ENCODE assay signal across 8 cellular contexts in the genomic region with DNA sequence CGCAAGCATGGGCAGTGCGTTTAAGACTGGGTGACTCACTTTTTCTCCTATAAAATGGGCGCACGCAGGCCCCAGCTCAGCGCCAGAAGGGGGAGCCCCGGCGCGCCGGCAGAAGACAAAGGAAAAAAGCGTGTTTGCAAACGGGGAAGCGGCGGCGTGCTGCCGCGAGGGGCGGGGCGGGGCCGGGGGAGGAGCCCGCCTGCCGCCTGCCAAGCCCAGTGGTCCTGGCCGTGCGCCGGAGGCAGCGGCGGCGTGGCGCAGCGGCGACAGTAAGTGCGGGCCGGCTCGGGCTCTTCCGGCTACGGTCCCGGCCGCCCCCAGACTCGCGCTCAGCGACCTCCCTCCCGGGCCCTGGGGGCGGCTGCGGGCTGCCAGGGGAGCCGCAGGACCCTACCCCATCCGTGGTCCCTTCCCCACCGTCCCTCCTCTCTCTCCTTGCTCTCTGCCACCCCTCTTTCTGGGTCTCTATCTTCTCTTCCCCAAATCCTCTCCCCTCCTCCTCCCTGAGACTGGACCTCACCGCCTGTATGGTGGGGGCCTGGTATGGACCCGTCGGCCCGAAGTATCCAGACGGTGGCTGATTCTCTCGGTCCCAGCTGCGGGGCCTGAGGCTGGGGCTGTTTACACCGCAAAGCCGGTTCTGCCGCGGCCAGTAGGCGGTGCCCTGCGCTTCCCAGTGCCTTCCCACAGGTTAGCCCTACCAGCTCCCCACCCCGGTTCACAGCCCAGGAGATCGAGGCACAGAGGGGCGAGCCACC. TPM values are rescaled to one million over a fixed set of nuclear protein-coding genes. Genes with fewer than 3 reads are reported as not detected.
DNase-seq lines count a peak whose midpoint lies in the region; ATAC-seq and TF ChIP-seq lines count a peak whose summit lies in the region.

A gene (plus strand): TSS at position 218 of the 758 bp plus-strand sequence. CDS start 51 bp downstream, at position 269.

- no peak within 1 kb of the TSS for H2BK120ac ChIP-seq in mesendoderm (ENCODE audit: low read depth, low read length)

- peaks cover 25 to 30% of the 10 kb centered on the region in 2 donors for H3K4me1 Mint-ChIP-seq in effector memory CD8-positive, alpha-beta T cell (ENCODE audit: low read depth in 2 of 2)

- H2AK5ac ChIP-seq in mesendoderm (ENCODE audit: low read length): no peak within 1 kb of the TSS

- H3K27ac ChIP-seq in mesendoderm (ENCODE audit: low read depth, low read length): peak within 1 kb of the TSS; percentile 35

- CTCF ChIA-PET in BJ (lab: Yijun Ruan, JAX): interaction anchor here (0.6 to 8.4 kb wide), 33 partner anchors 9 to 577 kb away, joined by 3 to 106 read pairs (median 5); no protein-coding TSS in a partner anchor

- DNase-seq in BJ (ENCODE audit: low read depth) (peak; percentile 20), NCI-H82 treated with DMSO at 0.1 percent for 48 hours (lab: John Stamatoyannopoulos, UW; ENCODE audit: unreplicated experiment) (peak; percentile 48), mesendoderm (peak; percentile 90)
- DNase-seq in activated CD8-positive, alpha-beta memory T cell treated with anti-CD3 and anti-CD28 coated beads for 24 hours: peak; percentile 89
- DNase-seq in effector memory CD8-positive, alpha-beta T cell: peak; percentile 74 to 80 (median 79)
- DNase-seq in stimulated activated CD8-positive, alpha-beta memory T cell treated with anti-CD3 and anti-CD28 coated beads, Interleukin-12 subunit alpha, Interleukin-12 subunit beta, amount 100 ng/mL, for 4 hours (ENCODE audit: low read depth): peak; percentile 73

- no peaks in the 10 kb centered on the region for H3K79me1 ChIP-seq in mesendoderm (ENCODE audit: low read length)

- POLR2A ChIA-PET in BJ (lab: Charles Lee): interaction anchor here (0.6 kb wide), 2 partner anchors 34 to 52 kb away, joined by 3 to 9 read pairs; no protein-coding TSS in a partner anchor

- peak within 1 kb of the TSS; percentile 82 for H3K4ac ChIP-seq in mesendoderm (ENCODE audit: low read depth, low read length)

- peak within 1 kb of the TSS; percentile 97 for H3K56ac ChIP-seq in mesendoderm (ENCODE audit: low read length)

- H4K5ac ChIP-seq in mesendoderm (ENCODE audit: low read length): no peak within 1 kb of the TSS

- no peaks in the 10 kb centered on the region for H3K27me3 Mint-ChIP-seq in effector memory CD8-positive, alpha-beta T cell

- H3K4me2 ChIP-seq in mesendoderm (ENCODE audit: low read length): peak within 1 kb of the TSS; percentile 86

- peak within 1 kb of the TSS; percentile 64 for H2BK5ac ChIP-seq in mesendoderm (ENCODE audit: low read length)

- peak; percentile 89 for TF ChIP-seq CTCF in BJ (IDR thresholded peaks at IDR 0.05; ENCODE audit: insufficient read depth, low read depth, low read length)

- peak within 1 kb of the TSS; percentile 96 to 99 for H3K4me3 Mint-ChIP-seq in effector memory CD8-positive, alpha-beta T cell

- H3K36me3 ChIP-seq in BJ (ENCODE audit: control insufficient read depth, insufficient read depth, low read length): no peaks in the 10 kb centered on the region
- H3K36me3 ChIP-seq in mesendoderm (ENCODE audit: control insufficient read depth, insufficient read depth, low read length): peaks cover 1% of the 10 kb centered on the region

- H3K36me3 Mint-ChIP-seq in effector memory CD8-positive, alpha-beta T cell (ENCODE audit: insufficient read depth): peaks cover 12% of the 10 kb centered on the region

- peak within 1 kb of the TSS; percentile 85 for H3K23ac ChIP-seq in mesendoderm (ENCODE audit: low read length)

- H3K27me3 ChIP-seq in BJ (ENCODE audit: control insufficient read depth, insufficient read depth, low read length) (no peaks in the 10 kb centered on the region), mesendoderm (ENCODE audit: insufficient read depth, low read length, poor library complexity) (no peaks in the 10 kb centered on the region)

- WGBS in mesendoderm (ENCODE audit: extremely low coverage, insufficient coverage, low lambda C conversion rate): no CpG with 5 or more reads among the region's 62 CpGs

- ATAC-seq in GM19043 (IDR thresholded peaks at IDR 0.05; ENCODE audit: low read depth, unreplicated experiment) (peak; percentile 51), HG03442 (IDR thresholded peaks at IDR 0.05; ENCODE audit: unreplicated experiment) (peak; percentile 64)
- ATAC-seq in effector memory CD8-positive, alpha-beta T cell (replicated peaks): peak; percentile 88

- H2BK15ac ChIP-seq in mesendoderm (replicated peaks; ENCODE audit: low read depth): no peak within 1 kb of the TSS

- H3K4me1 ChIP-seq in mesendoderm (ENCODE audit: control insufficient read depth, low read depth, low read length): peaks cover 2% of the 10 kb centered on the region

- peak within 1 kb of the TSS; percentile 96 for H3K9ac ChIP-seq in mesendoderm (ENCODE audit: low read length)

- H3K4me3 ChIP-seq in BJ (ENCODE audit: low read depth, low read length) (peak within 1 kb of the TSS; percentile 81), mesendoderm (ENCODE audit: low read length) (peak within 1 kb of the TSS; percentile 92)

- peak within 1 kb of the TSS; percentile 86 to 93 for H3K27ac Mint-ChIP-seq in effector memory CD8-positive, alpha-beta T cell

- H3K9me3 Mint-ChIP-seq in effector memory CD8-positive, alpha-beta T cell: no peaks in the 10 kb centered on the region

- no peak within 1 kb of the TSS for H4K8ac ChIP-seq in mesendoderm (ENCODE audit: low read depth, low read length)

- H3K18ac ChIP-seq in mesendoderm (ENCODE audit: low read length): peak within 1 kb of the TSS; percentile 34

- no peaks in the 10 kb centered on the region for H3K79me2 ChIP-seq in mesendoderm (ENCODE audit: control insufficient read depth, insufficient read depth, low read length)

RNA-seq across cellular contexts. Expression of the gene that starts here (rescaled TPM):
- polyA plus RNA-seq in BJ (2011; rRNA removed): 4.2 and 7.2 TPM in 2 replicates
- polyA minus RNA-seq in BJ (2011; rRNA and poly(A)+ RNA removed): 5.0 and 5.5 TPM in 2 replicates
- polyA plus RNA-seq in mesendoderm (2013, experiment 1 of 2): 9.4 TPM
- 8.8 TPM for polyA plus RNA-seq in mesendoderm (2013, experiment 2 of 2)

Comparison
In these comparisons a context has a peak if more than half of its experiments do, and no peak if none do; other contexts are left out.
1. Peak in every context shown above with its lines: DNase-seq, ATAC-seq, H3K4me3 ChIP-seq and H3K27ac ChIP-seq.
2. DNase-seq: peak in every context shown above with its lines; median percentile 90 in mesendoderm; 89 in activated CD8-positive, alpha-beta memory T cell treated with anti-CD3 and anti-CD28 coated beads for 24 hours; 79 in effector memory CD8-positive, alpha-beta T cell; 73 in stimulated activated CD8-positive, alpha-beta memory T cell treated with anti-CD3 and anti-CD28 coated beads, Interleukin-12 subunit alpha, Interleukin-12 subunit beta, amount 100 ng/mL, for 4 hours; 48 in NCI-H82 treated with DMSO at 0.1 percent for 48 hours; 20 in BJ.